8 cellular contexts compared by ENCODE assay signal in the genomic region with DNA sequence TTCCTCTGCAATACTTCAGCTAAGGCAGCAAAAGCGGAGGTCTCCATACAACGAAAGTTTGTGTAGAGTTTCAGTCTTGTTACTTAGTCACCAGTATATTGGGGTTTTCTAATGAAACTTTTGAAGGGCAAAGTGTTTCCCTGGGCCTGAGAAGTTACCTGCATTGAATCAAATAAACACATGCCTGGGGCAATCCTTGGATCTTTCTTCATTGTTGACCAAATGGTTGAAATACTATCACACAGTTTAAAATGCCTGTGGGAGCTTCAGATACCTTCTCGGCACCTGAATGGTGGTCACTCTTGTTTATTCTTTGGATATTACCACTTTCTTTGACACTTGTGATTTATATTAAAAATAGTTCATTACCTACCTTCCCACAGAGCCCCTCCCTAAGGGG. TPM values are rescaled to one million over a fixed set of nuclear protein-coding genes. Genes with fewer than 3 reads are reported as not detected.
DNase-seq lines count a peak whose midpoint lies in the region; TF ChIP-seq lines count a peak whose summit lies in the region.

No MANE protein-coding gene starts in this region.

- 66% methylated on average over 3 of the region's 3 CpGs for WGBS in HUES64

- POLR2A ChIA-PET in CD8-positive, alpha-beta memory T cell (lab: Charles Lee), result interaction anchor here (1.4 to 2.1 kb wide), 2 partner anchors 11 to 13 kb away, joined by 3 to 15 read pairs; no protein-coding TSS in a partner anchor

- peaks cover 32% of the 10 kb centered on the region for H3K79me2 ChIP-seq in neural progenitor cell (ENCODE audit: low read depth)

- peaks cover 18% of the 10 kb centered on the region for H3K4me1 ChIP-seq in CD8-positive, alpha-beta memory T cell (ENCODE audit: insufficient read depth, low read length)
- H3K4me1 ChIP-seq in HUES64 (ENCODE audit: insufficient read depth, low read length), result peaks cover 21% of the 10 kb centered on the region
- H3K4me1 ChIP-seq in neural progenitor cell, result peaks cover 27% of the 10 kb centered on the region

- H2AFZ ChIP-seq in neural progenitor cell (replicated peaks), result peak overlapping the region; percentile 86

- H3K27me3 Mint-ChIP-seq in CD8-positive, alpha-beta memory T cell, result peaks cover 0 to under 1% of the 10 kb centered on the region in 2 donors
- peaks cover 4% of the 10 kb centered on the region for H3K27me3 Mint-ChIP-seq in neural progenitor cell (ENCODE audit: insufficient read depth, low read depth)

- CTCF ChIA-PET in CD8-positive, alpha-beta memory T cell (lab: Charles Lee), result interaction anchor here (0.8 to 1.6 kb wide), 2 partner anchors 237 to 244 kb away, joined by 3 to 5 read pairs; no protein-coding TSS in a partner anchor

- H3K4me3 ChIP-seq in CD8-positive, alpha-beta memory T cell (ENCODE audit: low read length), result peak overlapping the region; percentile 61
- H3K4me3 ChIP-seq in HUES64 (ENCODE audit: low read length), result peak overlapping the region; percentile 84
- H3K4me3 ChIP-seq in choroid plexus epithelial cell (ENCODE audit: low read depth, low read length), result peak overlapping the region; percentile 83
- peak overlapping the region; percentile 84 for H3K4me3 ChIP-seq in neural progenitor cell

- H3K27me3 ChIP-seq in CD8-positive, alpha-beta memory T cell (ENCODE audit: insufficient read depth, low read length, poor library complexity, severe bottlenecking), result no peaks in the 10 kb centered on the region
- H3K27me3 ChIP-seq in HUES64 (ENCODE audit: insufficient read depth, low read length) (peaks cover 11% of the 10 kb centered on the region; the same call in 1 of the 2 replicates), neural progenitor cell (peaks cover 14% of the 10 kb centered on the region)

- H3K27ac ChIP-seq in CD8-positive, alpha-beta memory T cell (ENCODE audit: low read depth, low read length), result peak overlapping the region; percentile 51
- no peak overlapping the region for H3K27ac ChIP-seq in HUES64 (ENCODE audit: low read depth, low read length)
- no peak overlapping the region for H3K27ac ChIP-seq in neural progenitor cell

- H4K20me1 ChIP-seq in neural progenitor cell (ENCODE audit: low read depth), result peaks cover 32% of the 10 kb centered on the region

- peaks cover 32 to 39% (median 37%) of the 10 kb centered on the region in 3 donors for H3K4me1 Mint-ChIP-seq in CD8-positive, alpha-beta memory T cell
- H3K4me1 Mint-ChIP-seq in neural progenitor cell, result peaks cover 34% of the 10 kb centered on the region

- H3K4me3 Mint-ChIP-seq in CD8-positive, alpha-beta memory T cell, result peak overlapping the region; percentile 87 to 98 (median 95)
- H3K4me3 Mint-ChIP-seq in neural progenitor cell, result peak overlapping the region; percentile 95

- peaks cover 0 to 11% (median 0%) of the 10 kb centered on the region in 3 donors for H3K36me3 Mint-ChIP-seq in CD8-positive, alpha-beta memory T cell
- peaks cover 4% of the 10 kb centered on the region for H3K36me3 Mint-ChIP-seq in neural progenitor cell

- peaks cover 23% of the 10 kb centered on the region for H3F3A ChIP-seq in neural progenitor cell (ENCODE audit: low read depth)

- H3K36me3 ChIP-seq in CD8-positive, alpha-beta memory T cell (ENCODE audit: insufficient read depth, low read length), result no peaks in the 10 kb centered on the region
- H3K36me3 ChIP-seq in HUES64 (ENCODE audit: insufficient read depth, low read length), result peaks cover 10% of the 10 kb centered on the region
- no peaks in the 10 kb centered on the region for H3K36me3 ChIP-seq in neural progenitor cell

- H3K9ac ChIP-seq in HUES64 (ENCODE audit: low read depth, low read length) (peak overlapping the region; percentile 88; the same call in 1 of the 2 replicates), neural progenitor cell (no peak overlapping the region)

- no peaks in the 10 kb centered on the region for H3K9me3 Mint-ChIP-seq in CD8-positive, alpha-beta memory T cell
- H3K9me3 Mint-ChIP-seq in neural progenitor cell, result no peaks in the 10 kb centered on the region

- peak overlapping the region; percentile 86 for H3K4me2 ChIP-seq in neural progenitor cell

- DNase-seq in CD8-positive, alpha-beta memory T cell, result no peak
- DNase-seq in choroid plexus epithelial cell (ENCODE audit: low read depth), result no peak
- no peak for DNase-seq in neural progenitor cell (ENCODE audit: low spot score)
- no peak for DNase-seq in HuH-7 (ENCODE audit: low spot score)
- no peak for DNase-seq in iPS-NIHi11 (ENCODE audit: low spot score)
- DNase-seq in DMS 273 (lab: John Stamatoyannopoulos, UW; ENCODE audit: unreplicated experiment), result no peak
- DNase-seq in cerebellar cortex (ENCODE audit: low spot score), result no peak

- H3K9me3 ChIP-seq in CD8-positive, alpha-beta memory T cell (ENCODE audit: low read length), result no peaks in the 10 kb centered on the region
- H3K9me3 ChIP-seq in HUES64 (ENCODE audit: insufficient read depth, low read depth, low read length) (no peaks in the 10 kb centered on the region), neural progenitor cell (ENCODE audit: low read depth) (no peaks in the 10 kb centered on the region)

- H3K27ac Mint-ChIP-seq in CD8-positive, alpha-beta memory T cell, result peak overlapping the region; percentile 89 to 93 (median 91)
- no peak overlapping the region for H3K27ac Mint-ChIP-seq in neural progenitor cell

- no peak for TF ChIP-seq CTCF in choroid plexus epithelial cell (conservative IDR thresholded peaks at IDR 0.05; ENCODE audit: low read depth, low read length)
- no peak for TF ChIP-seq CTCF in neural progenitor cell (IDR thresholded peaks at IDR 0.05)

RNA-seq across cellular contexts. Expression of a gene that starts 1.0 kb away (rescaled TPM):
- 10 to 100 TPM; 49.4 to 49.7 TPM for total RNA-seq in CD8-positive, alpha-beta memory T cell
- 3.6 TPM for polyA plus RNA-seq in CD8-positive, alpha-beta memory T cell
- 32.4 TPM for polyA plus RNA-seq in HUES64 (2013, experiment 1 of 2)
- polyA plus RNA-seq in HUES64 (2013, experiment 2 of 2), result 31.8 TPM
- 23.3 TPM in 2 replicates for total RNA-seq in neural progenitor cell (ENCODE audit: low replicate concordance)

RNA-seq across cellular contexts. Expression of a gene that starts 24.4 kb away (rescaled TPM):
- 10 to 100 TPM; 46.7 to 47.8 TPM for total RNA-seq in CD8-positive, alpha-beta memory T cell
- 81.2 TPM for polyA plus RNA-seq in CD8-positive, alpha-beta memory T cell
- 43.4 TPM for polyA plus RNA-seq in HUES64 (2013, experiment 1 of 2)
- polyA plus RNA-seq in HUES64 (2013, experiment 2 of 2), result 38.7 TPM
- total RNA-seq in neural progenitor cell (ENCODE audit: low replicate concordance), result 26.0 and 39.1 TPM in 2 replicates

RNA-seq across cellular contexts. Expression of a gene that starts 42.2 kb away (rescaled TPM):
- 100 to 1,000 TPM; 213 to 225 TPM for total RNA-seq in CD8-positive, alpha-beta memory T cell
- 74.4 TPM for polyA plus RNA-seq in CD8-positive, alpha-beta memory T cell
- polyA plus RNA-seq in HUES64 (2013, experiment 1 of 2), result 129 TPM
- 140 TPM for polyA plus RNA-seq in HUES64 (2013, experiment 2 of 2)
- total RNA-seq in neural progenitor cell (ENCODE audit: low replicate concordance), result 64.6 and 98.0 TPM in 2 replicates
